ENCODE assay signal across 8 cellular contexts in genomic region chr1:25771246-25772114, GRCh38. TPM values are rescaled to one million over a fixed set of nuclear protein-coding genes. Genes with fewer than 3 reads are reported as not detected.
A peak's percentile ranks its signal among the peaks of the same experiment; 100 is the strongest.
DNase-seq lines count a peak whose midpoint lies in the region; ATAC-seq and TF ChIP-seq lines count a peak whose summit lies in the region.

No MANE protein-coding gene starts in this region.

- TF ChIP-seq CTCF in neural crest cell (conservative IDR thresholded peaks at IDR 0.05), result no peak

- no peaks in the 10 kb centered on the region for H3K36me3 Mint-ChIP-seq in neural crest cell (ENCODE audit: low read depth)

- DNase-seq in EH (ENCODE audit: low read depth) (peak; percentile 30), NCI-H446 (lab: John Stamatoyannopoulos, UW) (peak; percentile 37 to 76), cerebellar cortex (ENCODE audit: low spot score) (peak; percentile 76), neural crest cell (ENCODE audit: low read depth, low spot score) (peak; percentile 34), T-helper 9 cell (no peak), NCI-H2107 (lab: John Stamatoyannopoulos, UW) (no peak)
- DNase-seq in central memory CD4-positive, alpha-beta T cell, result no peak

- peak overlapping the region; percentile 70 for H3K4me3 Mint-ChIP-seq in neural crest cell

- no peak for ATAC-seq in GM21390 (IDR thresholded peaks at IDR 0.05; ENCODE audit: unreplicated experiment)

- H3K4me1 Mint-ChIP-seq in neural crest cell, result peaks cover 68% of the 10 kb centered on the region

- H3K9me3 Mint-ChIP-seq in neural crest cell, result no peaks in the 10 kb centered on the region

- H3K27ac Mint-ChIP-seq in neural crest cell (ENCODE audit: unreplicated experiment), result peak overlapping the region; percentile 96

- H3K27me3 Mint-ChIP-seq in neural crest cell (ENCODE audit: low read depth), result no peaks in the 10 kb centered on the region

RNA-seq across cellular contexts. Expression of gene SELENON, which starts 28.5 kb away (rescaled TPM):
- total RNA-seq in neural crest cell, result 146 and 148 TPM in 2 replicates

RNA-seq across cellular contexts. Expression of gene MTFR1L, which starts 48.3 kb away (rescaled TPM):
- total RNA-seq in neural crest cell, result 61.1 and 68.6 TPM in 2 replicates

Comparison
In these comparisons a context has a peak if more than half of its experiments do, and no peak if none do; other contexts are left out.
1. DNase-seq: peak in EH (single experiment), NCI-H446 (2 of 2), cerebellar cortex (single experiment) and neural crest cell (single experiment); none in central memory CD4-positive, alpha-beta T cell (single experiment), T-helper 9 cell (single experiment) and NCI-H2107 (single experiment).